1 cellular context compared by ENCODE assay signal in the genomic region with DNA sequence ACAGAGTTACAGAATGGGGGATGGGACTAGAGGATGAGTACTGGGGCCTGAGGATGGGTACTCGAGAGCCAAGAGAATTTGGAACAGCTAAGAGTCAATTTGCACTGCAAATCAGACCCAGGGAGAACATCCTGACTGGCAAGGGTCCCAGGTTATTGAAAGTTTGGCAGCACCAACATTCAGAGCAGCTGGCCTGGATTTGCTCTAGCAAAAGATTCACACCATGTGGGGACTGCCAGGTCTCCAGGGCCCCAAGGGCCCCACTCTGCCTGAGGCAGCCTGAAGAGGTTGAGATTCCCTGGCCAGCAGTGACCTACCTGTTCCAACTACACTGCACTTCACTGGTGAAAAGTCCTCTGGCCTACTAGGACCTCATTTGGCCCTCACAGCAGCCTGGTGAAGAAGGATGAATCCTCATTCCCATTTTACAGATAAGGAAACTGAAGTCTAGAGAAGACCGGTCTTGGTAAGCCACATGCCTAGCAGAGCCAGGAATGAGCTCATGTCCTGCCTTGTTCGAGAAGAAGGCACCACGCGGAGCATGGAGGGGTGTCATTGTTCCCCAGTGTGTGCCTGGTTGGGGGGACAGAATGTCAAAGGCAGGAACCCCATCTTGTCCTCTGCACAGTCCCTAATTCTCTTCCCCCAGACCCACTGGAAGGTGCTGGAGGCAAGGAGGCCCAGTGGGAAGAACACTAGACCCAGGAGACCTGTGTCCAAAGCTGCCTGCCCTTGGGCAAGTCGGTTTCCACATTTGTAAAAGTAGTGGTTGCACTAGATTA.
TF ChIP-seq lines count a peak whose summit lies in the region.

No MANE protein-coding gene starts in this region.

TF ChIP-seq in HepG2, 621 proteins besides CTCF, POLR2A, EP300 and RAD21 (continued from another document):
- TF ChIP-seq BCLAF1 (IDR thresholded peaks at IDR 0.05) (no peak), NFIC (IDR thresholded peaks at IDR 0.05; ENCODE audit: low read length) (no peak), MEIS1 (CRISPR knock-in tag; IDR thresholded peaks at IDR 0.05; ENCODE audit: borderline replicate concordance) (no peak), NR2F6 (IDR thresholded peaks at IDR 0.05) (no peak), NR2F6 (CRISPR knock-in tag; IDR thresholded peaks at IDR 0.05) (no peak), POGZ (CRISPR knock-in tag; IDR thresholded peaks at IDR 0.05) (no peak), KLF11 (CRISPR knock-in tag; IDR thresholded peaks at IDR 0.05) (no peak), ZNF83 (CRISPR knock-in tag; IDR thresholded peaks at IDR 0.05; ENCODE audit: borderline replicate concordance) (no peak), MTF2 (CRISPR knock-in tag; IDR thresholded peaks at IDR 0.05; ENCODE audit: borderline replicate concordance) (no peak), ASH2L (IDR thresholded peaks at IDR 0.05; ENCODE audit: insufficient read length, low read depth, low read length) (no peak), ZSCAN21 (CRISPR knock-in tag; IDR thresholded peaks at IDR 0.05; ENCODE audit: borderline replicate concordance) (no peak), ZNF33B (CRISPR knock-in tag; IDR thresholded peaks at IDR 0.05) (no peak), PRDM15 (CRISPR knock-in tag; IDR thresholded peaks at IDR 0.05) (no peak), ZNF674 (CRISPR knock-in tag; IDR thresholded peaks at IDR 0.05; ENCODE audit: low read depth) (no peak), PCBP2 (optimal IDR thresholded peaks at IDR 0.05; ENCODE audit: low read depth, low read length, poor library complexity, severe bottlenecking) (no peak), TOE1 (CRISPR knock-in tag; IDR thresholded peaks at IDR 0.05) (no peak)
- TF ChIP-seq, protein P1, sequence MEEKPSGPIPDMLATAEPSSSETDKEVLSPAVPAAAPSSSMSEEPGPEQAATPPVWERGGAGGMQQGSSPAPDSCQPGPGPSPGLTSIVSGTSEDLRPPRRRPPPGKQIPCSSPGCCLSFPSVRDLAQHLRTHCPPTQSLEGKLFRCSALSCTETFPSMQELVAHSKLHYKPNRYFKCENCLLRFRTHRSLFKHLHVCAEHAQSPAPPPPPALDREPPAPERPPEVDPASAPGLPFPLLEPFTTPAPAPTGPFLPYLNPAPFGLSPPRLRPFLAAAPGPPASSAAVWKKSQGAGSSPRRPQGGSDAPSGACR (CRISPR knock-in tag; IDR thresholded peaks at IDR 0.05) = no peak
- TF ChIP-seq, protein P2, sequence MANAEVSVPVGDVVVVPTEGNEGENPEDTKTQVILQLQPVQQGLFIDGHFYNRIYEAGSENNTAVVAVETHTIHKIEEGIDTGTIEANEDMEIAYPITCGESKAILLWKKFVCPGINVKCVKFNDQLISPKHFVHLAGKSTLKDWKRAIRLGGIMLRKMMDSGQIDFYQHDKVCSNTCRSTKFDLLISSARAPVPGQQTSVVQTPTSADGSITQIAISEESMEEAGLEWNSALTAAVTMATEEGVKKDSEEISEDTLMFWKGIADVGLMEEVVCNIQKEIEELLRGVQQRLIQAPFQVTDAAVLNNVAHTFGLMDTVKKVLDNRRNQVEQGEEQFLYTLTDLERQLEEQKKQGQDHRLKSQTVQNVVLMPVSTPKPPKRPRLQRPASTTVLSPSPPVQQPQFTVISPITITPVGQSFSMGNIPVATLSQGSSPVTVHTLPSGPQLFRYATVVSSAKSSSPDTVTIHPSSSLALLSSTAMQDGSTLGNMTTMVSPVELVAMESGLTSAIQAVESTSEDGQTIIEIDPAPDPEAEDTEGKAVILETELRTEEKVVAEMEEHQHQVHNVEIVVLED (CRISPR knock-in tag; IDR thresholded peaks at IDR 0.05; ENCODE audit: borderline replicate concordance) = no peak
- TF ChIP-seq, protein P3, sequence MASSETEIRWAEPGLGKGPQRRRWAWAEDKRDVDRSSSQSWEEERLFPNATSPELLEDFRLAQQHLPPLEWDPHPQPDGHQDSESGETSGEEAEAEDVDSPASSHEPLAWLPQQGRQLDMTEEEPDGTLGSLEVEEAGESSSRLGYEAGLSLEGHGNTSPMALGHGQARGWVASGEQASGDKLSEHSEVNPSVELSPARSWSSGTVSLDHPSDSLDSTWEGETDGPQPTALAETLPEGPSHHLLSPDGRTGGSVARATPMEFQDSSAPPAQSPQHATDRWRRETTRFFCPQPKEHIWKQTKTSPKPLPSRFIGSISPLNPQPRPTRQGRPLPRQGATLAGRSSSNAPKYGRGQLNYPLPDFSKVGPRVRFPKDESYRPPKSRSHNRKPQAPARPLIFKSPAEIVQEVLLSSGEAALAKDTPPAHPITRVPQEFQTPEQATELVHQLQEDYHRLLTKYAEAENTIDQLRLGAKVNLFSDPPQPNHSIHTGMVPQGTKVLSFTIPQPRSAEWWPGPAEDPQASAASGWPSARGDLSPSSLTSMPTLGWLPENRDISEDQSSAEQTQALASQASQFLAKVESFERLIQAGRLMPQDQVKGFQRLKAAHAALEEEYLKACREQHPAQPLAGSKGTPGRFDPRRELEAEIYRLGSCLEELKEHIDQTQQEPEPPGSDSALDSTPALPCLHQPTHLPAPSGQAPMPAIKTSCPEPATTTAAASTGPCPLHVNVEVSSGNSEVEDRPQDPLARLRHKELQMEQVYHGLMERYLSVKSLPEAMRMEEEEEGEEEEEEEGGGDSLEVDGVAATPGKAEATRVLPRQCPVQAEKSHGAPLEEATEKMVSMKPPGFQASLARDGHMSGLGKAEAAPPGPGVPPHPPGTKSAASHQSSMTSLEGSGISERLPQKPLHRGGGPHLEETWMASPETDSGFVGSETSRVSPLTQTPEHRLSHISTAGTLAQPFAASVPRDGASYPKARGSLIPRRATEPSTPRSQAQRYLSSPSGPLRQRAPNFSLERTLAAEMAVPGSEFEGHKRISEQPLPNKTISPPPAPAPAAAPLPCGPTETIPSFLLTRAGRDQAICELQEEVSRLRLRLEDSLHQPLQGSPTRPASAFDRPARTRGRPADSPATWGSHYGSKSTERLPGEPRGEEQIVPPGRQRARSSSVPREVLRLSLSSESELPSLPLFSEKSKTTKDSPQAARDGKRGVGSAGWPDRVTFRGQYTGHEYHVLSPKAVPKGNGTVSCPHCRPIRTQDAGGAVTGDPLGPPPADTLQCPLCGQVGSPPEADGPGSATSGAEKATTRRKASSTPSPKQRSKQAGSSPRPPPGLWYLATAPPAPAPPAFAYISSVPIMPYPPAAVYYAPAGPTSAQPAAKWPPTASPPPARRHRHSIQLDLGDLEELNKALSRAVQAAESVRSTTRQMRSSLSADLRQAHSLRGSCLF (CRISPR knock-in tag; IDR thresholded peaks at IDR 0.05; ENCODE audit: borderline replicate concordance) = no peak
